8 cellular contexts compared by ENCODE assay signal in genomic region chrX:46836701-46837542, GRCh38. TPM values are rescaled to one million over a fixed set of nuclear protein-coding genes. Genes with fewer than 3 reads are reported as not detected.
DNase-seq lines count a peak whose midpoint lies in the region; ATAC-seq and TF ChIP-seq lines count a peak whose summit lies in the region.

Gene RP2, plus strand, starts transcription at chrX:46837043. Its CDS starts 58 bp downstream, at chrX:46837101.

- H3K9me3 Mint-ChIP-seq in T-cell: no peaks in the 10 kb centered on the region

- H3K4me1 Mint-ChIP-seq in T-cell: peaks cover 15 to 25% (median 16%) of the 10 kb centered on the region in 3 donors

- CTCF ChIA-PET in T-cell (lab: Charles Lee): no interaction called here

- DNase-seq in GM13976 (ENCODE audit: low spot score): peak; percentile 87
- DNase-seq in NCI-H1436 (lab: John Stamatoyannopoulos, UW): peak; percentile 87
- DNase-seq in T-cell: peak; percentile 67 to 87 (median 79)
- peak; percentile 93 for DNase-seq in amniotic epithelial cell (ENCODE audit: low read depth)
- DNase-seq in heart right ventricle: peak; percentile 89 to 91
- DNase-seq in pons (ENCODE audit: low spot score): peak; percentile 93
- DNase-seq in transverse colon: peak; percentile 92

- H3K4me1 ChIP-seq in heart right ventricle (peaks cover 0 to 45% (median 17%) of the 10 kb centered on the region in 9 donors), transverse colon (peaks cover 0 to 16% (median 3%) of the 10 kb centered on the region in 4 donors)

- 0% methylated on average over 60 to 71 of the region's 71 CpGs for WGBS in heart right ventricle, 2 donors
- 41% methylated on average over 71 of the region's 71 CpGs; no CpG with 5 or more reads in 1 of the 2 donors for WGBS in transverse colon (ENCODE audit: low coverage in 1 of 2), 2 donors

- H3K27me3 ChIP-seq in heart right ventricle (no peaks in the 10 kb centered on the region), transverse colon (no peaks in the 10 kb centered on the region)

- no peak for TF ChIP-seq EP300 in transverse colon (IDR thresholded peaks at IDR 0.05; ENCODE audit: low read depth)

- H3K9me3 ChIP-seq in heart right ventricle (peaks cover 0 to 11% (median 0%) of the 10 kb centered on the region in 11 donors), transverse colon (no peaks in the 10 kb centered on the region)

- peak; percentile 96 for ATAC-seq in HG02840 (IDR thresholded peaks at IDR 0.05; ENCODE audit: low FRiP score, unreplicated experiment)
- ATAC-seq in T-cell (replicated peaks in 1 of 4): peak; percentile 97 to 98 (median 97)
- ATAC-seq in heart right ventricle: peak; percentile 98 to 99 (median 99)

- peak within 1 kb of the TSS; percentile 64 to 93 (median 88) for H3K27ac ChIP-seq in heart right ventricle
- peak within 1 kb of the TSS; percentile 91 to 98 (median 94) for H3K27ac ChIP-seq in transverse colon

- peak within 1 kb of the TSS; percentile 54 to 84 (median 78) for H3K4me3 ChIP-seq in heart right ventricle
- H3K4me3 ChIP-seq in transverse colon: peak within 1 kb of the TSS; percentile 57 to 87 (median 82)

- TF ChIP-seq CTCF in GM13976 (IDR thresholded peaks at IDR 0.05; ENCODE audit: borderline replicate concordance, control extremely low read depth, extremely low read depth, insufficient read depth, missing control alignments) (peak; percentile 10), heart right ventricle (IDR thresholded peaks at IDR 0.05) (peak in 5 of 9 donors; percentile 23 to 48 (median 32)), transverse colon (IDR thresholded peaks at IDR 0.05) (peak in 4 of 5 experiments; percentile 17 to 44 (median 29))

- H3K36me3 ChIP-seq in heart right ventricle (no peaks in the 10 kb centered on the region), transverse colon (no peaks in the 10 kb centered on the region)

- no peaks in the 10 kb centered on the region for H3K36me3 Mint-ChIP-seq in T-cell

- in situ Hi-C loops in GM13976 (cut with MboI; ENCODE audit: low sequenced_read_pairs, unreplicated experiment): no loop called here
- in situ Hi-C loops in transverse colon (cut with MboI; ENCODE audit: low pct_ligation_motif_present in 1 of 4, low pct_unique_long_range_greater_than_20kb in 1 of 4, low sequenced_read_pairs in 3 of 4): no loop called here

- H3K4me3 Mint-ChIP-seq in T-cell: peak within 1 kb of the TSS; percentile 95 to 99 (median 98)

- H3K27me3 Mint-ChIP-seq in T-cell: peaks cover 0 to 5% of the 10 kb centered on the region in 2 donors

- TF ChIP-seq POLR2A in transverse colon (IDR thresholded peaks at IDR 0.05): peak; percentile 94

- peak within 1 kb of the TSS; percentile 90 to 92 for H3K27ac Mint-ChIP-seq in T-cell

- POLR2A ChIA-PET in T-cell (lab: Charles Lee): interaction anchor here (0.6 kb wide), 2 partner anchors 12 to 293 kb away, joined by 3 to 4 read pairs; no protein-coding TSS in a partner anchor

- intact Hi-C loops in heart right ventricle (cut with DNase I): loop anchor here in 1 of 10 donors (10.0 kb wide), 1 partner anchor 48 kb away; no protein-coding TSS in a partner anchor
- intact Hi-C loops in transverse colon (cut with DNase I; ENCODE audit: low total_unique reads): no loop called here

RNA-seq across cellular contexts. Expression of gene RP2, which starts in this region (rescaled TPM):
- total RNA-seq in T-cell (1 to 10 TPM; 3.5 to 7.2 (median 6.7) TPM), heart right ventricle (1 to 10 TPM; 2.4 to 5.8 (median 2.9) TPM), transverse colon (10 to 100 TPM in 2 of 4 donors, 1 to 10 TPM in 2; 1.2 to 15.0 (median 11.1) TPM)
- polyA plus RNA-seq in heart right ventricle: 1 to 10 TPM; 2.2 to 3.2 TPM

Comparison
In these comparisons a context has a peak if more than half of its experiments do, and no peak if none do; other contexts are left out.
1. Peak in every context shown above with its lines: DNase-seq, ATAC-seq, H3K4me3 ChIP-seq and H3K27ac ChIP-seq.